In genomic region chr9:33290994-33291397, GRCh38 we compare ENCODE assay signal across 8 cellular contexts. TPM values are rescaled to one million over a fixed set of nuclear protein-coding genes. Genes with fewer than 3 reads are reported as not detected.
DNase-seq lines count a peak whose midpoint lies in the region; ATAC-seq, FAIRE-seq and TF ChIP-seq lines count a peak whose summit lies in the region.

No MANE protein-coding gene starts in this region.

- intact Hi-C loops in A673 (cut with micrococcal nuclease; ENCODE audit: unreplicated experiment), result no loop called here

- peak overlapping the region; percentile 100 for H3K27ac Mint-ChIP-seq in GM23338
- peak overlapping the region; percentile 100 for H3K27ac Mint-ChIP-seq in activated naive CD8-positive, alpha-beta T cell treated with anti-CD3 and anti-CD28 coated beads for 36 hours

- peak overlapping the region; percentile 100 for H3K9ac ChIP-seq in keratinocyte (ENCODE audit: control insufficient read depth, extremely low read depth, insufficient read depth, low read length)

- H3K36me3 Mint-ChIP-seq in GM23338 (ENCODE audit: low read depth), result peaks cover 19% of the 10 kb centered on the region
- peaks cover 41% of the 10 kb centered on the region for H3K36me3 Mint-ChIP-seq in activated naive CD8-positive, alpha-beta T cell treated with anti-CD3 and anti-CD28 coated beads for 36 hours

- H3K4me2 ChIP-seq in GM23338 (peak overlapping the region; percentile 83), keratinocyte (ENCODE audit: control insufficient read depth, extremely low read depth, insufficient read depth, low read depth, low read length) (peak overlapping the region; percentile 66)

- no peaks in the 10 kb centered on the region for H3F3A ChIP-seq in GM23338 (replicated peaks; ENCODE audit: low read depth)

- peak overlapping the region; percentile 79 for H3K4me3 ChIP-seq in A673 (ENCODE audit: low read depth, low read length, poor library complexity, severe bottlenecking)
- peak overlapping the region; percentile 83 for H3K4me3 ChIP-seq in GM23338
- peak overlapping the region; percentile 56 to 97 (median 76) for H3K4me3 ChIP-seq in keratinocyte (ENCODE audit: control insufficient read depth in 2 of 3, extremely low read depth in 1 of 3, insufficient read depth in 2 of 3, low read depth in 1 of 3, low read length in 3 of 3)
- peak overlapping the region; percentile 79 for H3K4me3 ChIP-seq in suprapubic skin

- BruUV-seq in A673 (replicated peaks; lab: Mats Ljungman, UMichigan), result no TSS peak

- no peaks in the 10 kb centered on the region for H3K9me1 ChIP-seq in keratinocyte (ENCODE audit: control insufficient read depth, extremely low read depth, insufficient read depth, low read length)

- H3K4me1 ChIP-seq in A673 (ENCODE audit: insufficient read depth, low read length, poor library complexity, severe bottlenecking) (peaks cover 4% of the 10 kb centered on the region), GM23338 (ENCODE audit: insufficient read depth) (0 out of 2 replicates have a peak, but pooled peaks cover 5% of the 10 kb centered on the region), keratinocyte (ENCODE audit: control insufficient read depth, extremely low read depth, insufficient read depth, low read length) (no peaks in the 10 kb centered on the region), suprapubic skin (peaks cover 72% of the 10 kb centered on the region)

- H3K27ac ChIP-seq in A673 (ENCODE audit: low read depth, low read length, poor library complexity, severe bottlenecking), result peak overlapping the region; percentile 97
- H3K27ac ChIP-seq in GM23338 (ENCODE audit: low read depth), result peak overlapping the region; percentile 47; the same call in 1 of the 2 replicates
- H3K27ac ChIP-seq in keratinocyte (ENCODE audit: control insufficient read depth, insufficient read depth, low read length), result peak overlapping the region; percentile 100
- H3K27ac ChIP-seq in suprapubic skin, result peak overlapping the region; percentile 100

- TF ChIP-seq EP300 in suprapubic skin (IDR thresholded peaks at IDR 0.05), result no peak

- POLR2A ChIA-PET in A673 (lab: Charles Lee; ENCODE audit: low non-redundant PET), result interaction anchor here (0.9 kb wide), 1 partner anchor 22 kb away, joined by 3 read pairs; no protein-coding TSS in a partner anchor

- H3K36me3 ChIP-seq in A673 (ENCODE audit: insufficient read depth, low read length, poor library complexity, severe bottlenecking) (peaks cover 14% of the 10 kb centered on the region), GM23338 (ENCODE audit: insufficient read depth) (peaks cover 6% of the 10 kb centered on the region; the same call in 1 of the 2 replicates), keratinocyte (ENCODE audit: control insufficient read depth in 2 of 2, extremely low read depth in 1 of 2, insufficient read depth in 2 of 2, low read length in 2 of 2) (peaks cover 11 to 23% of the 10 kb centered on the region in 2 experiments), suprapubic skin (peaks cover 31% of the 10 kb centered on the region)

- H3K27me3 ChIP-seq in A673 (replicated peaks; ENCODE audit: insufficient read depth, low read depth, low read length, poor library complexity) (no peaks in the 10 kb centered on the region), GM23338 (ENCODE audit: insufficient read depth) (no peaks in the 10 kb centered on the region), keratinocyte (ENCODE audit: control insufficient read depth, extremely low read depth, insufficient read depth, low read length) (no peaks in the 10 kb centered on the region), suprapubic skin (no peaks in the 10 kb centered on the region)

- H2AFZ ChIP-seq in GM23338 (peak overlapping the region; percentile 87), keratinocyte (ENCODE audit: control insufficient read depth, low read length) (no peak overlapping the region)

- TF ChIP-seq POLR2A in suprapubic skin (IDR thresholded peaks at IDR 0.05), result no peak

- TF ChIP-seq CTCF in A673 (conservative IDR thresholded peaks at IDR 0.05; ENCODE audit: low read depth, low read length) (no peak), GM23338 (conservative IDR thresholded peaks at IDR 0.05; ENCODE audit: low read depth in 2 of 2) (no peak), keratinocyte (optimal IDR thresholded peaks at IDR 0.05 in 1 of 3, IDR thresholded peaks at IDR 0.05 in 1 of 3, conservative IDR thresholded peaks at IDR 0.05 in 1 of 3; ENCODE audit: extremely low read depth in 1 of 3, insufficient read depth in 2 of 3, low read length in 3 of 3) (peak in 1 of 3 experiments; percentile 10), suprapubic skin (IDR thresholded peaks at IDR 0.05) (no peak)

- peaks cover 7% of the 10 kb centered on the region for H3K27me3 Mint-ChIP-seq in GM23338 (ENCODE audit: insufficient read depth, low read depth, poor library complexity)
- no peaks in the 10 kb centered on the region for H3K27me3 Mint-ChIP-seq in activated naive CD8-positive, alpha-beta T cell treated with anti-CD3 and anti-CD28 coated beads for 36 hours

- H3K4me1 Mint-ChIP-seq in GM23338, result peaks cover 13% of the 10 kb centered on the region
- H3K4me1 Mint-ChIP-seq in activated naive CD8-positive, alpha-beta T cell treated with anti-CD3 and anti-CD28 coated beads for 36 hours, result peaks cover 58% of the 10 kb centered on the region

- H3K4me3 Mint-ChIP-seq in GM23338, result peak overlapping the region; percentile 100
- peak overlapping the region; percentile 98 for H3K4me3 Mint-ChIP-seq in activated naive CD8-positive, alpha-beta T cell treated with anti-CD3 and anti-CD28 coated beads for 36 hours

- ATAC-seq in GM23338 (no peak), GM21825 (IDR thresholded peaks at IDR 0.05; ENCODE audit: unreplicated experiment) (no peak), HG03378 (IDR thresholded peaks at IDR 0.05; ENCODE audit: unreplicated experiment) (no peak)

- WGBS in suprapubic skin, result 11% methylated on average over 10 of the region's 10 CpGs

- peak; percentile 9 for FAIRE-seq in keratinocyte (lab: Jason Lieb, UNC)

- peaks cover 52% of the 10 kb centered on the region for H3K79me2 ChIP-seq in GM23338 (replicated peaks; ENCODE audit: insufficient read depth)
- peaks cover 45% of the 10 kb centered on the region for H3K79me2 ChIP-seq in keratinocyte (ENCODE audit: control insufficient read depth, insufficient read depth, low read length)

- H3K9me2 ChIP-seq in GM23338 (ENCODE audit: insufficient read depth), result no peaks in the 10 kb centered on the region

- dilution Hi-C loops in keratinocyte (cut with MboI; ENCODE audit: extremely low pct_ligation_motif_present, low sequenced_read_pairs), result no loop called here

- H3K9me3 ChIP-seq in A673 (ENCODE audit: low read depth, low read length, poor library complexity, severe bottlenecking), result no peaks in the 10 kb centered on the region
- no peaks in the 10 kb centered on the region for H3K9me3 ChIP-seq in keratinocyte (ENCODE audit: control insufficient read depth, low read depth, low read length)
- no peaks in the 10 kb centered on the region for H3K9me3 ChIP-seq in suprapubic skin

- CTCF ChIA-PET in A673 (lab: Charles Lee), result no interaction called here

- H3K9me3 Mint-ChIP-seq in GM23338, result no peaks in the 10 kb centered on the region; the same call in 2 of the 3 replicates
- H3K9me3 Mint-ChIP-seq in activated naive CD8-positive, alpha-beta T cell treated with anti-CD3 and anti-CD28 coated beads for 36 hours, result no peaks in the 10 kb centered on the region

- DNase-seq in A673 (ENCODE audit: low spot score), result peak; percentile 72
- DNase-seq in GM23338 (ENCODE audit: low spot score), result no peak
- DNase-seq in activated naive CD8-positive, alpha-beta T cell treated with anti-CD3 and anti-CD28 coated beads for 36 hours, result no peak
- DNase-seq in keratinocyte (ENCODE audit: low read depth, low spot score), result peak; percentile 32
- no peak for DNase-seq in suprapubic skin (ENCODE audit: low spot score in 2 of 2)
- no peak for DNase-seq in stimulated activated naive CD4-positive, alpha-beta T cell (lab: John Stamatoyannopoulos, UW)

- no peaks in the 10 kb centered on the region; the same call in 1 of the 2 replicates for H4K20me1 ChIP-seq in GM23338 (replicated peaks; ENCODE audit: insufficient read depth)
- H4K20me1 ChIP-seq in keratinocyte (ENCODE audit: control insufficient read depth, extremely low read depth, insufficient read depth, low read length), result no peaks in the 10 kb centered on the region

RNA-seq across cellular contexts. Expression of gene NFX1, which starts 0.7 kb away (rescaled TPM):
- total RNA-seq in A673 (2021), result 36.3 and 40.0 TPM in 2 replicates
- 26.1 and 29.7 TPM in 2 replicates for total RNA-seq in GM23338 (2014; rRNA removed; shearing (Covaris generic))
- 11.9 and 13.9 TPM in 2 replicates for polyA plus RNA-seq in GM23338 (2016; fragmentation: Nextera tagmentation; extraction: Ambion mirVana)
- total RNA-seq in activated naive CD8-positive, alpha-beta T cell treated with anti-CD3 and anti-CD28 coated beads for 36 hours, result 10 to 100 TPM; 38.9 to 40.8 TPM
- 24.2 to 28.8 TPM (median 28.1 TPM) in 3 replicates for polyA plus RNA-seq in keratinocyte
- 25.5 TPM for polyA plus RNA-seq in keratinocyte (2011; ENCODE audit: low read depth)
- polyA plus RNA-seq in keratinocyte (2011; cell fraction: cytosol; rRNA removed), result 18.2 and 24.3 TPM in 2 replicates
- polyA plus RNA-seq in keratinocyte (2011; cell fraction: nucleus; rRNA removed), result 47.5 and 49.6 TPM in 2 replicates
- polyA plus RNA-seq in keratinocyte (2012; ENCODE audit: low replicate concordance), result 20.0 and 25.9 TPM in 2 replicates
- polyA minus RNA-seq in keratinocyte, result 39.4 to 62.6 TPM (median 56.1 TPM) in 3 replicates
- polyA minus RNA-seq in keratinocyte (2011; cell fraction: cytosol; rRNA and poly(A)+ RNA removed), result 24.0 TPM
- polyA minus RNA-seq in keratinocyte (2011; cell fraction: nucleus; rRNA and poly(A)+ RNA removed), result 25.9 and 48.3 TPM in 2 replicates
- 10 to 100 TPM; 42.0 to 91.4 (median 46.0) TPM for total RNA-seq in suprapubic skin

RNA-seq across cellular contexts. Expression of gene CHMP5, which starts 26.1 kb away (rescaled TPM):
- 74.4 and 74.6 TPM in 2 replicates for total RNA-seq in A673 (2021)
- total RNA-seq in GM23338 (2014; rRNA removed; shearing (Covaris generic)), result 30.9 and 33.4 TPM in 2 replicates
- polyA plus RNA-seq in GM23338 (2016; fragmentation: Nextera tagmentation; extraction: Ambion mirVana), result 68.5 and 77.8 TPM in 2 replicates
- 10 to 100 TPM; 73.9 to 75.4 TPM for total RNA-seq in activated naive CD8-positive, alpha-beta T cell treated with anti-CD3 and anti-CD28 coated beads for 36 hours
- polyA plus RNA-seq in keratinocyte, result 80.0 to 132 TPM (median 82.7 TPM) in 3 replicates
- 154 TPM for polyA plus RNA-seq in keratinocyte (2011; ENCODE audit: low read depth)
- polyA plus RNA-seq in keratinocyte (2011; cell fraction: cytosol; rRNA removed), result 93.3 and 137 TPM in 2 replicates
- polyA plus RNA-seq in keratinocyte (2011; cell fraction: nucleus; rRNA removed), result 59.9 and 92.7 TPM in 2 replicates
- polyA plus RNA-seq in keratinocyte (2012; ENCODE audit: low replicate concordance), result 72.5 and 125 TPM in 2 replicates
- polyA minus RNA-seq in keratinocyte, result 2.2 to 32.5 TPM (median 14.6 TPM) in 3 replicates
- 29.4 TPM for polyA minus RNA-seq in keratinocyte (2011; cell fraction: cytosol; rRNA and poly(A)+ RNA removed)
- 10.1 and 21.1 TPM in 2 replicates for polyA minus RNA-seq in keratinocyte (2011; cell fraction: nucleus; rRNA and poly(A)+ RNA removed)
- 10 to 100 TPM; 43.7 to 60.3 (median 50.7) TPM for total RNA-seq in suprapubic skin

RNA-seq across cellular contexts. Expression of gene BAG1, which starts 26.5 kb away (rescaled TPM):
- total RNA-seq in A673 (2021), result 48.4 and 52.7 TPM in 2 replicates
- 44.0 and 55.4 TPM in 2 replicates for total RNA-seq in GM23338 (2014; rRNA removed; shearing (Covaris generic))
- polyA plus RNA-seq in GM23338 (2016; fragmentation: Nextera tagmentation; extraction: Ambion mirVana), result 39.2 and 44.7 TPM in 2 replicates
- total RNA-seq in activated naive CD8-positive, alpha-beta T cell treated with anti-CD3 and anti-CD28 coated beads for 36 hours, result 10 to 100 TPM; 87.2 to 90.9 TPM
- 22.4 to 30.1 TPM (median 25.1 TPM) in 3 replicates for polyA plus RNA-seq in keratinocyte
- 60.0 TPM for polyA plus RNA-seq in keratinocyte (2011; ENCODE audit: low read depth)
- 25.8 and 35.4 TPM in 2 replicates for polyA plus RNA-seq in keratinocyte (2011; cell fraction: cytosol; rRNA removed)
- 32.7 and 39.1 TPM in 2 replicates for polyA plus RNA-seq in keratinocyte (2011; cell fraction: nucleus; rRNA removed)
- polyA plus RNA-seq in keratinocyte (2012; ENCODE audit: low replicate concordance), result 22.1 and 64.9 TPM in 2 replicates
- polyA minus RNA-seq in keratinocyte, result 3.9 to 22.9 TPM (median 17.7 TPM) in 3 replicates
- polyA minus RNA-seq in keratinocyte (2011; cell fraction: cytosol; rRNA and poly(A)+ RNA removed), result 16.9 TPM
- polyA minus RNA-seq in keratinocyte (2011; cell fraction: nucleus; rRNA and poly(A)+ RNA removed), result 67.5 and 70.0 TPM in 2 replicates
- total RNA-seq in suprapubic skin, result 100 to 1,000 TPM in 1 of 4 donors, 10 to 100 TPM in 3; 63.6 to 140 (median 70.8) TPM

RNA-seq across cellular contexts. Expression of gene SPINK4, which starts 51.0 kb away (rescaled TPM):
- total RNA-seq in A673 (2021) (not detected in 2 replicates), suprapubic skin (not detected)
- total RNA-seq in GM23338 (2014; rRNA removed; shearing (Covaris generic)), result not detected in 2 replicates
- polyA plus RNA-seq in GM23338 (2016; fragmentation: Nextera tagmentation; extraction: Ambion mirVana) (not detected in 2 replicates), keratinocyte (0.85 TPM in 1 of 3 replicates, not detected in the others)
- total RNA-seq in activated naive CD8-positive, alpha-beta T cell treated with anti-CD3 and anti-CD28 coated beads for 36 hours, result not detected
- polyA plus RNA-seq in keratinocyte (2011; ENCODE audit: low read depth), result not detected
- not detected in 2 replicates for polyA plus RNA-seq in keratinocyte (2011; cell fraction: cytosol; rRNA removed)
- not detected in 2 replicates for polyA plus RNA-seq in keratinocyte (2011; cell fraction: nucleus; rRNA removed)
- 3.1 TPM in 1 of 2 replicates, not detected in the other for polyA plus RNA-seq in keratinocyte (2012; ENCODE audit: low replicate concordance)
- polyA minus RNA-seq in keratinocyte, result not detected in 3 replicates
- polyA minus RNA-seq in keratinocyte (2011; cell fraction: cytosol; rRNA and poly(A)+ RNA removed), result 26.5 TPM
- 3.7 and 5.7 TPM in 2 replicates for polyA minus RNA-seq in keratinocyte (2011; cell fraction: nucleus; rRNA and poly(A)+ RNA removed)

Comparison
In these comparisons a context has a peak if more than half of its experiments do, and no peak if none do; other contexts are left out.
1. DNase-seq: peak in A673 (single experiment) and keratinocyte (single experiment); none in GM23338 (single experiment), activated naive CD8-positive, alpha-beta T cell treated with anti-CD3 and anti-CD28 coated beads for 36 hours (single experiment), suprapubic skin (0 of 2) and stimulated activated naive CD4-positive, alpha-beta T cell (0 of 6).
2. H3K27ac ChIP-seq: peak in every context shown above with its lines; median percentile 100 in keratinocyte; 100 in suprapubic skin; 97 in A673; 47 in GM23338.
3. Peak in every context shown above with its lines, with median percentiles within 50 percentile points of each other: H3K4me3 ChIP-seq.